13 cellular contexts compared by ENCODE assay signal in the genomic region with DNA sequence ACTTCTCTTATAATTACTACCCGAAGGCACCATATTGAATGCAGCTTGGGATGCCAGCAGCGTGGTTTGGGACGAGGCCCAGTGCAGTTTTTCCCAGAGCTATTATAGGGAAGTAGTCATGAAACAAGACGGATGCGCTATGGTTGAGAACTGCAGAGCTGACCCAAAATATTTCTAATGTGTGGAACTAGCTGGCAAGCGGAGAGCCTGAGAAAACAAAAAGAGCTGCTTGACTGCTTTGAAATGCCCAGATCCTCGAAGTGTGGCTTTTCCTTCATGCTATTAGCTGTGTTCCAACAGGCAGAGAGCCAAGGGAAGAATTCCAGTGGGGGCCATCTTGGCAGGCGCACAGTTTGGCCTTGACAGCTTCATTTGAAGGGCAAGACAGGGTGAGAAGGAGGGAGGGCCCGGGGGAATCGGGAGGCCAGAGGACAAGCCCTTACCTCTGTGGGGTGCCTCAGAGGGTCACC.
DNase-seq lines count a peak whose midpoint lies in the region; ATAC-seq and TF ChIP-seq lines count a peak whose summit lies in the region.
"Had no signal": no experiment of that assay in that cellular context is flagged by ENCODE, and none has a peak within 500 bp of the region (broad histone marks: within the 10 kb centered on the region; RNA-seq: fewer than 3 reads in every experiment).

No MANE protein-coding gene starts in this region.

- WGBS in body of pancreas, 2 donors = 36 to 54% methylated on average over 8 to 10 of the region's 10 CpGs

- TF ChIP-seq CTCF in body of pancreas (IDR thresholded peaks at IDR 0.05) (no peak), left ventricle myocardium inferior (IDR thresholded peaks at IDR 0.05; ENCODE audit: borderline replicate concordance) (no peak)

- peak overlapping the region in 3 of 4 donors; percentile 17 to 39 (median 31) for H3K27ac ChIP-seq in body of pancreas
- no peak overlapping the region for H3K27ac ChIP-seq in left ventricle myocardium inferior (replicated peaks)
- H3K27ac ChIP-seq: colonic mucosa had no signal

- no peak overlapping the region for H3K27ac Mint-ChIP-seq in T-cell
- H3K27ac Mint-ChIP-seq: CD8-positive, alpha-beta memory T cell; stimulated activated naive B cell treated with anti-CD40 and anti-IgM and Interleukin-4, amounts not matched to agents 10 μg/mL and 1 μg/mL and 100 μg/mL, for 72 hours had no signal

- H3K27me3 ChIP-seq in body of pancreas = no peaks in the 10 kb centered on the region
- H3K27me3 ChIP-seq in left ventricle myocardium inferior (ENCODE audit: low read depth) = no peaks in the 10 kb centered on the region
- H3K27me3 ChIP-seq: colonic mucosa had no signal

- H3K4me3 ChIP-seq in body of pancreas = no peak overlapping the region
- no peak overlapping the region for H3K4me3 ChIP-seq in left ventricle myocardium inferior
- H3K4me3 ChIP-seq: colonic mucosa had no signal

- DNase-seq in DMS79 (lab: John Stamatoyannopoulos, UW) (peak; percentile 13), body of pancreas (peak; percentile 25 to 45 (median 35)), left ventricle myocardium inferior (peak; percentile 44), putamen (ENCODE audit: low spot score) (peak; percentile 27), NCI-H510A treated with DMSO at 0.1 percent for 48 hours (lab: John Stamatoyannopoulos, UW) (no peak), T-cell (no peak)
- no peak for DNase-seq in stimulated activated naive CD8-positive, alpha-beta T cell treated with anti-CD3 and anti-CD28 coated beads, Interleukin-15, Interleukin-2, amounts not matched to agents 100 U/mL and 50 U/mL, for 24 hours
- DNase-seq: CD8-positive, alpha-beta memory T cell; colonic mucosa; NCI-H526 treated with DMSO at 0.1 percent for 48 hours; small intestine; stimulated activated naive B cell treated with anti-CD40 and anti-IgM and Interleukin-4, amounts not matched to agents 10 μg/mL and 1 μg/mL and 100 μg/mL, for 72 hours had no signal

- peak; percentile 33 for ATAC-seq in body of pancreas
- no peak for ATAC-seq in GM21529 (IDR thresholded peaks at IDR 0.05; ENCODE audit: unreplicated experiment)
- ATAC-seq in T-cell (replicated peaks in 1 of 4) = no peak
- ATAC-seq in stimulated activated naive CD8-positive, alpha-beta T cell treated with anti-CD3 and anti-CD28 coated beads, Interleukin-15, Interleukin-2, amounts not matched to agents 100 U/mL and 50 U/mL, for 24 hours = no peak
- ATAC-seq: stimulated activated naive B cell treated with anti-CD40 and anti-IgM and Interleukin-4, amounts not matched to agents 10 μg/mL and 1 μg/mL and 100 μg/mL, for 72 hours had no signal

- CTCF ChIA-PET in T-cell (lab: Charles Lee) = no interaction called here

- H3K4me1 ChIP-seq in body of pancreas (peaks cover 28% of the 10 kb centered on the region), left ventricle myocardium inferior (peaks cover 16% of the 10 kb centered on the region)
- H3K4me1 ChIP-seq: colonic mucosa had no signal

- H3K4me3 Mint-ChIP-seq in T-cell = no peak overlapping the region
- H3K4me3 Mint-ChIP-seq: CD8-positive, alpha-beta memory T cell; stimulated activated naive B cell treated with anti-CD40 and anti-IgM and Interleukin-4, amounts not matched to agents 10 μg/mL and 1 μg/mL and 100 μg/mL, for 72 hours had no signal

- H3K9me3 Mint-ChIP-seq in T-cell = no peaks in the 10 kb centered on the region
- H3K9me3 Mint-ChIP-seq: CD8-positive, alpha-beta memory T cell; stimulated activated naive B cell treated with anti-CD40 and anti-IgM and Interleukin-4, amounts not matched to agents 10 μg/mL and 1 μg/mL and 100 μg/mL, for 72 hours had no signal

- H3K36me3 Mint-ChIP-seq in T-cell = no peaks in the 10 kb centered on the region
- H3K36me3 Mint-ChIP-seq: CD8-positive, alpha-beta memory T cell; stimulated activated naive B cell treated with anti-CD40 and anti-IgM and Interleukin-4, amounts not matched to agents 10 μg/mL and 1 μg/mL and 100 μg/mL, for 72 hours had no signal

- H3K27me3 Mint-ChIP-seq in T-cell = no peaks in the 10 kb centered on the region

- H3K36me3 ChIP-seq in body of pancreas (replicated peaks in 1 of 2; ENCODE audit: insufficient read depth in 1 of 2, low read depth in 2 of 2) (no peaks in the 10 kb centered on the region), left ventricle myocardium inferior (no peaks in the 10 kb centered on the region)
- H3K36me3 ChIP-seq: colonic mucosa had no signal

- POLR2A ChIA-PET in T-cell (lab: Charles Lee) = no interaction called here

- no peaks in the 10 kb centered on the region for H3K4me1 Mint-ChIP-seq in T-cell
- H3K4me1 Mint-ChIP-seq: CD8-positive, alpha-beta memory T cell; stimulated activated naive B cell treated with anti-CD40 and anti-IgM and Interleukin-4, amounts not matched to agents 10 μg/mL and 1 μg/mL and 100 μg/mL, for 72 hours had no signal

- TF ChIP-seq POLR2A in body of pancreas (IDR thresholded peaks at IDR 0.05) = no peak

- H3K9me3 ChIP-seq in body of pancreas (no peaks in the 10 kb centered on the region), left ventricle myocardium inferior (replicated peaks) (no peaks in the 10 kb centered on the region)
- H3K9me3 ChIP-seq: colonic mucosa had no signal

- intact Hi-C loops in body of pancreas (cut with DNase I) = no loop called here
- intact Hi-C loops in left ventricle myocardium inferior (cut with micrococcal nuclease) = no loop called here

Comparison
In these comparisons a context has a peak if more than half of its experiments do, and no peak if none do; other contexts are left out.
1. DNase-seq: peak in DMS79 (single experiment), body of pancreas (4 of 4), left ventricle myocardium inferior (single experiment) and putamen (single experiment); none in NCI-H510A treated with DMSO at 0.1 percent for 48 hours (single experiment), T-cell (0 of 34) and stimulated activated naive CD8-positive, alpha-beta T cell treated with anti-CD3 and anti-CD28 coated beads, Interleukin-15, Interleukin-2, amounts not matched to agents 100 U/mL and 50 U/mL, for 24 hours (single experiment).